Comparison of ENCODE assay signal across 8 cellular contexts in genomic region chr10:95561200-95562177, GRCh38. TPM values are rescaled to one million over a fixed set of nuclear protein-coding genes. Genes with fewer than 3 reads are reported as not detected.
A peak's percentile ranks its signal among the peaks of the same experiment; 100 is the strongest.
DNase-seq lines count a peak whose midpoint lies in the region; ATAC-seq and TF ChIP-seq lines count a peak whose summit lies in the region.

Gene SORBS1, minus strand, starts transcription at chr10:95561371. Its CDS starts 120,236 bp downstream, at chr10:95441135.

- CTCF ChIA-PET in activated CD4-positive, alpha-beta memory T cell treated with anti-CD3 and anti-CD28 coated beads for 36 hours (lab: Charles Lee), result interaction anchor here (0.7 kb wide), 1 partner anchor 132 kb away, joined by 3 read pairs; the partner anchor contains the start of gene TCTN3

- peak within 1 kb of the TSS; percentile 86 for H3K4me3 Mint-ChIP-seq in activated CD4-positive, alpha-beta memory T cell treated with anti-CD3 and anti-CD28 coated beads for 36 hours

- WGBS in right lobe of liver (ENCODE audit: insufficient coverage, low coverage, low lambda C conversion rate, missing lambda C conversion rate), result 16% methylated on average over 21 of the region's 84 CpGs

- peak; percentile 99 for TF ChIP-seq POLR2A in right lobe of liver (IDR thresholded peaks at IDR 0.05)

- no peaks in the 10 kb centered on the region for H3K36me3 ChIP-seq in right lobe of liver

- POLR2A ChIA-PET in activated CD4-positive, alpha-beta memory T cell treated with anti-CD3 and anti-CD28 coated beads for 36 hours (lab: Charles Lee), result no interaction called here

- peaks cover 0 to 21% (median 9%) of the 10 kb centered on the region in 4 donors for H3K4me1 ChIP-seq in right lobe of liver

- H3K36me3 Mint-ChIP-seq in activated CD4-positive, alpha-beta memory T cell treated with anti-CD3 and anti-CD28 coated beads for 36 hours, result no peaks in the 10 kb centered on the region

- intact Hi-C loops in activated CD4-positive, alpha-beta memory T cell treated with anti-CD3 and anti-CD28 coated beads for 36 hours (cut with micrococcal nuclease), result loop anchor here (1.0 to 2.0 kb wide), 2 partner anchors 77 to 95 kb away; partner anchors contain the start of gene ALDH18A1
- intact Hi-C loops in right lobe of liver (cut with DNase I), result loop anchor here in 1 of 2 donors (10.0 kb wide), 1 partner anchor 127 kb away; no protein-coding TSS in a partner anchor

- H3K9me3 ChIP-seq in right lobe of liver, result no peaks in the 10 kb centered on the region

- H3K27me3 ChIP-seq in right lobe of liver, result no peaks in the 10 kb centered on the region

- H3K27me3 Mint-ChIP-seq in activated CD4-positive, alpha-beta memory T cell treated with anti-CD3 and anti-CD28 coated beads for 36 hours, result peaks cover 5% of the 10 kb centered on the region

- H3K9me3 Mint-ChIP-seq in activated CD4-positive, alpha-beta memory T cell treated with anti-CD3 and anti-CD28 coated beads for 36 hours, result no peaks in the 10 kb centered on the region

- ATAC-seq in GM19452 (IDR thresholded peaks at IDR 0.05; ENCODE audit: unreplicated experiment) (peak; percentile 100), HG03571 (IDR thresholded peaks at IDR 0.05; ENCODE audit: unreplicated experiment) (peak; percentile 100), right lobe of liver (peak; percentile 93 to 98 (median 96))

- peaks cover 4% of the 10 kb centered on the region for H3K4me1 Mint-ChIP-seq in activated CD4-positive, alpha-beta memory T cell treated with anti-CD3 and anti-CD28 coated beads for 36 hours (ENCODE audit: low read depth)

- DNase-seq in NCI-H774 (lab: John Stamatoyannopoulos, UW), result peak; percentile 85
- DNase-seq in activated CD4-positive, alpha-beta memory T cell treated with anti-CD3 and anti-CD28 coated beads for 36 hours, result peak; percentile 93
- DNase-seq in dermis microvascular lymphatic vessel endothelial cell (ENCODE audit: low read depth in 2 of 2), result peak; percentile 89 to 99
- DNase-seq in right lobe of liver, result peak; percentile 96 to 98 (median 98)
- DNase-seq in stimulated activated CD4-positive, alpha-beta T cell treated with anti-CD3 and anti-CD28 coated beads, Interleukin-4, amount 100 ng/mL, for 1 hour, result peak; percentile 77

- peak within 1 kb of the TSS; percentile 9 for H3K27ac Mint-ChIP-seq in activated CD4-positive, alpha-beta memory T cell treated with anti-CD3 and anti-CD28 coated beads for 36 hours

- H3K27ac ChIP-seq in C4-2B (peak within 1 kb of the TSS; percentile 49), right lobe of liver (peak within 1 kb of the TSS; percentile 95 to 97 (median 96))

- TF ChIP-seq CTCF in C4-2B (conservative IDR thresholded peaks at IDR 0.05), result no peak
- TF ChIP-seq CTCF in right lobe of liver (IDR thresholded peaks at IDR 0.05), result no peak

- peak within 1 kb of the TSS; percentile 69 to 91 (median 69) for H3K4me3 ChIP-seq in right lobe of liver

RNA-seq across cellular contexts. Expression of gene SORBS1, which starts in this region (rescaled TPM):
- total RNA-seq in activated CD4-positive, alpha-beta memory T cell treated with anti-CD3 and anti-CD28 coated beads for 36 hours, result 1 to 10 TPM; 1.5 to 1.8 TPM
- 0.77 and 2.4 TPM in 2 replicates for total RNA-seq in dermis microvascular lymphatic vessel endothelial cell
- total RNA-seq in right lobe of liver, result 10 to 100 TPM; 56.4 to 97.9 (median 76.5) TPM

Comparison
In these comparisons a context has a peak if more than half of its experiments do, and no peak if none do; other contexts are left out.
1. Peak in every context shown above with its lines: DNase-seq, ATAC-seq, H3K4me3 ChIP-seq and H3K27ac ChIP-seq.
2. RNA of gene SORBS1 (total RNA-seq): 56.4 to 97.9 TPM in right lobe of liver; 1.5 to 1.8 TPM in activated CD4-positive, alpha-beta memory T cell treated with anti-CD3 and anti-CD28 coated beads for 36 hours and 0.77 to 2.4 TPM in dermis microvascular lymphatic vessel endothelial cell; every median in the first group is over 10 times any median in the second.